In genomic region chr7:26385240-26385639, GRCh38 we compare ENCODE assay signal across 27 cellular contexts.
DNase-seq lines count a peak whose midpoint lies in the region; ATAC-seq and TF ChIP-seq lines count a peak whose summit lies in the region.
"Had no signal": no experiment of that assay in that cellular context is flagged by ENCODE, and none has a peak within 500 bp of the region (broad histone marks: within the 10 kb centered on the region; RNA-seq: fewer than 3 reads in every experiment).

No MANE protein-coding gene starts in this region.

- ATAC-seq in HG03378 (IDR thresholded peaks at IDR 0.05; ENCODE audit: unreplicated experiment), result no peak
- ATAC-seq: Panc1 had no signal

- no peaks in the 10 kb centered on the region for H3K27me3 Mint-ChIP-seq in endodermal cell (ENCODE audit: insufficient read depth)

- no peaks in the 10 kb centered on the region for H3K9me2 ChIP-seq in OCI-LY7 (ENCODE audit: insufficient read depth, low read length)
- H3K9me2 ChIP-seq: SK-N-SH had no signal

- H3K4me3 ChIP-seq in OCI-LY7 (ENCODE audit: low read depth, low read length, poor library complexity, severe bottlenecking) (no peak overlapping the region), endodermal cell (ENCODE audit: low read length) (no peak overlapping the region), stomach (no peak overlapping the region)

- H3K27me3 ChIP-seq in endodermal cell (ENCODE audit: control insufficient read depth, insufficient read depth, low read length, poor library complexity, severe bottlenecking), result no peaks in the 10 kb centered on the region
- H3K27me3 ChIP-seq in stomach, result peaks cover 0 to 75% (median 7%) of the 10 kb centered on the region in 3 donors

- no peaks in the 10 kb centered on the region for H3K9me3 Mint-ChIP-seq in endodermal cell
- H3K9me3 Mint-ChIP-seq: CD8-positive, alpha-beta memory T cell; IgD-negative memory B cell had no signal

- H2AFZ ChIP-seq in OCI-LY7 (ENCODE audit: low read length), result no peak overlapping the region

- H3K36me3 ChIP-seq in OCI-LY7 (ENCODE audit: insufficient read depth, low read length) (no peaks in the 10 kb centered on the region), endodermal cell (ENCODE audit: control insufficient read depth, insufficient read depth, low read length) (no peaks in the 10 kb centered on the region), stomach (no peaks in the 10 kb centered on the region)
- H3K36me3 ChIP-seq: BE2C had no signal

- POLR2A ChIA-PET in OCI-LY7 (lab: Charles Lee), result interaction anchor here (0.6 to 0.7 kb wide), 2 partner anchors 275 to 696 kb away, joined by 3 read pairs; no protein-coding TSS in a partner anchor

- no peaks in the 10 kb centered on the region for H3K4me1 ChIP-seq in OCI-LY7 (ENCODE audit: insufficient read depth, low read length, poor library complexity, severe bottlenecking)
- H3K4me1 ChIP-seq in endodermal cell (ENCODE audit: control insufficient read depth, insufficient read depth, low read length), result no peaks in the 10 kb centered on the region
- H3K4me1 ChIP-seq in stomach, result no peaks in the 10 kb centered on the region
- H3K4me1 ChIP-seq: BE2C had no signal

- H3K79me2 ChIP-seq in OCI-LY7 (ENCODE audit: insufficient read depth, low read depth, low read length), result no peaks in the 10 kb centered on the region

- H3K9me3 ChIP-seq in OCI-LY7 (ENCODE audit: low read length), result no peaks in the 10 kb centered on the region
- H3K9me3 ChIP-seq in endodermal cell (ENCODE audit: control insufficient read depth, low read length), result no peaks in the 10 kb centered on the region
- no peaks in the 10 kb centered on the region for H3K9me3 ChIP-seq in stomach
- H3K9me3 ChIP-seq: BE2C, SK-N-SH had no signal

- TF ChIP-seq POLR2A in stomach (IDR thresholded peaks at IDR 0.05), result no peak

- peak; percentile 34 for DNase-seq in DMS53 (lab: John Stamatoyannopoulos, UW)
- no peak for DNase-seq in DMS53 treated with DMSO at 0.1 percent for 48 hours (lab: John Stamatoyannopoulos, UW; ENCODE audit: unreplicated experiment)
- DNase-seq in OCI-LY7 (ENCODE audit: low spot score), result no peak
- no peak for DNase-seq in endodermal cell
- DNase-seq in anterior cingulate cortex (lab: John Stamatoyannopoulos, UW), result no peak
- no peak for DNase-seq in stomach
- no peak for DNase-seq in NCI-H1436 (lab: John Stamatoyannopoulos, UW)
- DNase-seq: ACHN; BE2C; Calu3; CD8-positive, alpha-beta memory T cell; GOT3; Karpas-422; NCI-H1092 treated with DMSO at 0.1 percent for 48 hours; NCI-H1436 treated with DMSO at 0.1 percent for 48 hours; NCI-H1930; NCI-H2107; NCI-H526 treated with DMSO at 0.1 percent for 48 hours; SIG-M5; SK-N-SH; SW 1271 had no signal

- no peak overlapping the region for H3K4me3 Mint-ChIP-seq in endodermal cell
- H3K4me3 Mint-ChIP-seq: CD14-positive monocyte; CD8-positive, alpha-beta memory T cell; IgD-negative memory B cell had no signal

- H3K27ac ChIP-seq in OCI-LY7 (ENCODE audit: low read depth, low read length, poor library complexity, severe bottlenecking) (no peak overlapping the region), endodermal cell (ENCODE audit: low read depth, low read length) (no peak overlapping the region), stomach (no peak overlapping the region)
- H3K27ac ChIP-seq: 22Rv1, HL-60 had no signal

- CTCF ChIA-PET in OCI-LY7 (lab: Charles Lee; ENCODE audit: unreplicated experiment), result no interaction called here

- H4K20me1 ChIP-seq in OCI-LY7 (ENCODE audit: insufficient read depth, low read length), result no peaks in the 10 kb centered on the region

- no peak overlapping the region for H3K27ac Mint-ChIP-seq in endodermal cell
- H3K27ac Mint-ChIP-seq: CD14-positive monocyte; CD8-positive, alpha-beta memory T cell; IgD-negative memory B cell had no signal

- no TSS peak for BruUV-seq in OCI-LY7 (replicated peaks; lab: Mats Ljungman, UMichigan)

- H3K4me2 ChIP-seq in OCI-LY7 (ENCODE audit: low read length), result no peak overlapping the region
- H3K4me2 ChIP-seq: SK-N-SH had no signal

- 0 out of 2 replicates have a peak, but pooled peaks have one; percentile 21 for TF ChIP-seq CTCF in OCI-LY7 (conservative IDR thresholded peaks at IDR 0.05; ENCODE audit: low read length)
- TF ChIP-seq CTCF in endodermal cell (conservative IDR thresholded peaks at IDR 0.05), result peak; percentile 5
- TF ChIP-seq CTCF in stomach (IDR thresholded peaks at IDR 0.05), result no peak

- TF ChIP-seq EP300 in stomach (IDR thresholded peaks at IDR 0.05), result no peak

- H3K9ac ChIP-seq in endodermal cell (ENCODE audit: extremely low read depth, low read length, poor library complexity, severe bottlenecking), result no peak overlapping the region
- H3K9ac ChIP-seq: SK-N-SH had no signal

- peaks cover 7% of the 10 kb centered on the region for H3K4me1 Mint-ChIP-seq in endodermal cell
- H3K4me1 Mint-ChIP-seq: CD8-positive, alpha-beta memory T cell had no signal

- H3K36me3 Mint-ChIP-seq in endodermal cell (ENCODE audit: low read depth), result no peaks in the 10 kb centered on the region
- H3K36me3 Mint-ChIP-seq: CD8-positive, alpha-beta memory T cell had no signal

- intact Hi-C loops in OCI-LY7 (cut with micrococcal nuclease; ENCODE audit: unreplicated experiment), result no loop called here
- intact Hi-C loops in stomach (cut with DNase I; ENCODE audit: low total_unique reads), result no loop called here

Comparison
In these comparisons a context has a peak if more than half of its experiments do, and no peak if none do; other contexts are left out.
1. CTCF ChIP-seq: peak in OCI-LY7 (single experiment) and endodermal cell (single experiment); none in stomach (0 of 7).